Comparison of ENCODE assay signal across 27 cellular contexts in genomic region chr7:112942981-112943380, GRCh38.
"Had no signal": no experiment of that assay in that cellular context is flagged by ENCODE, and none has a peak within 500 bp of the region (broad histone marks: within the 10 kb centered on the region; RNA-seq: fewer than 3 reads in every experiment).

No MANE protein-coding gene starts in this region.

- H3K36me3 ChIP-seq: adrenal gland had no signal

- H3K27me3 ChIP-seq: adrenal gland, body of pancreas had no signal

- H3K4me3 ChIP-seq: adrenal gland, body of pancreas had no signal

- ATAC-seq: activated CD4-positive, alpha-beta T cell treated with anti-CD3 and anti-CD28 coated beads for 36 hours; activated CD8-positive, alpha-beta memory T cell treated with anti-CD3 and anti-CD28 coated beads, Interleukin-2, amount 10 ng/mL, durations not matched to agents 7 days and 5 days; activated CD8-positive, alpha-beta T cell treated with anti-CD3 and anti-CD28 coated beads, Interleukin-2, amount 10 ng/mL, durations not matched to agents 7 days and 5 days; activated naive CD8-positive, alpha-beta T cell treated with anti-CD3 and anti-CD28 coated beads, Interleukin-2, amount 50 U/mL, for 24 hours; body of pancreas; effector memory CD8-positive, alpha-beta T cell; esophagus mucosa had no signal

- H3K27ac ChIP-seq: adrenal gland, body of pancreas had no signal

- H3K9me3 ChIP-seq: adrenal gland, body of pancreas had no signal

- DNase-seq: activated CD4-positive, alpha-beta memory T cell treated with anti-CD3 and anti-CD28 coated beads for 36 hours; activated CD4-positive, alpha-beta T cell treated with anti-CD3 and anti-CD28 coated beads for 36 hours; activated CD4-positive, alpha-beta T cell treated with anti-CD3 and anti-CD28 coated beads, Interleukin-2, amount 10 ng/mL, durations not matched to agents 24 days and 14 days; activated CD4-positive, CD25-positive, alpha-beta regulatory T cell; activated CD4-positive, CD25-positive, alpha-beta regulatory T cell treated with anti-CD3 and anti-CD28 coated beads, Interleukin-2, amount 50 U/mL, for 72 hours; activated CD8-positive, alpha-beta memory T cell treated with anti-CD3 and anti-CD28 coated beads, Interleukin-2, amount 10 ng/mL, durations not matched to agents 7 days and 5 days; activated CD8-positive, alpha-beta memory T cell treated with anti-CD3 and anti-CD28 coated beads, Interleukin-2, amount 50 U/mL, for 4 hours; activated CD8-positive, alpha-beta T cell treated with anti-CD3 and anti-CD28 coated beads, Interleukin-2, amount 10 ng/mL, durations not matched to agents 7 days and 5 days; activated effector memory CD4-positive, alpha-beta T cell treated with anti-CD3 and anti-CD28 coated beads, Interleukin-2, amount 50 U/mL, for 16 hours; activated naive CD4-positive, alpha-beta T cell treated with anti-CD3 and anti-CD28 coated beads for 36 hours; activated naive CD8-positive, alpha-beta T cell treated with anti-CD3 and anti-CD28 coated beads for 36 hours; activated naive CD8-positive, alpha-beta T cell treated with anti-CD3 and anti-CD28 coated beads, Interleukin-2, amount 50 U/mL, for 24 hours; activated T-cell treated with anti-CD3 and anti-CD28 coated beads, Interleukin-2, amount 50 U/mL, for 1 hour; activated T-cell treated with anti-CD3 and anti-CD28 coated beads, Interleukin-2, amount 50 U/mL, for 48 hours; adrenal gland; amygdala; aorta; body of pancreas; caudate nucleus; cortex of kidney; dermis blood vessel endothelial cell; effector CD4-positive, alpha-beta T cell; effector memory CD8-positive, alpha-beta T cell; foreskin fibroblast; glutamatergic neuron; T-helper 2 cell had no signal
